In genomic region chr6:37125779-37126553, GRCh38 we compare ENCODE assay signal across 13 cellular contexts. TPM values are rescaled to one million over a fixed set of nuclear protein-coding genes. Genes with fewer than 3 reads are reported as not detected.
DNase-seq lines count a peak whose midpoint lies in the region; ATAC-seq, FAIRE-seq and TF ChIP-seq lines count a peak whose summit lies in the region.
"Had no signal": no experiment of that assay in that cellular context is flagged by ENCODE, and none has a peak within 500 bp of the region (broad histone marks: within the 10 kb centered on the region; RNA-seq: fewer than 3 reads in every experiment).

No MANE protein-coding gene starts in this region.

- no peak overlapping the region for H3K23ac ChIP-seq in mesendoderm (ENCODE audit: low read length)

- FAIRE-seq in A549 (lab: Jason Lieb, UNC), result no peak

- no peak for TF ChIP-seq POLR2A in A549 (IDR thresholded peaks at IDR 0.05; ENCODE audit: low read length)
- no peak for TF ChIP-seq POLR2A in GM18505 (IDR thresholded peaks at IDR 0.05; ENCODE audit: borderline replicate concordance, extremely low read depth, insufficient read depth, insufficient read length)

- TF ChIP-seq CTCF in A549 (IDR thresholded peaks at IDR 0.05) (no peak), choroid plexus epithelial cell (conservative IDR thresholded peaks at IDR 0.05; ENCODE audit: low read depth, low read length) (no peak)

- WGBS in A549 (ENCODE audit: missing lambda C conversion rate), result 37% methylated on average over 19 of the region's 22 CpGs
- WGBS in mesendoderm (ENCODE audit: extremely low coverage, insufficient coverage, low lambda C conversion rate), result no CpG with 5 or more reads among the region's 22 CpGs

- CTCF ChIA-PET in A549 (lab: Yijun Ruan, JAX), result interaction anchor here (0.5 to 2.9 kb wide), 4 partner anchors 25 to 74 kb away, joined by 3 to 17 read pairs (median 6); partner anchors contain the start of gene PIM1

- H3K4me3 ChIP-seq in A549 (no peak overlapping the region), choroid plexus epithelial cell (ENCODE audit: low read depth, low read length) (peak overlapping the region; percentile 2), mesendoderm (ENCODE audit: low read length) (no peak overlapping the region)
- H3K4me3 ChIP-seq: esophagus muscularis mucosa, lung had no signal

- peak overlapping the region; percentile 76 to 93 for H3K27ac ChIP-seq in A549
- H3K27ac ChIP-seq in mesendoderm (ENCODE audit: low read depth, low read length), result peak overlapping the region; percentile 93
- H3K27ac ChIP-seq: esophagus muscularis mucosa had no signal

- H2BK5ac ChIP-seq in mesendoderm (ENCODE audit: low read length), result peak overlapping the region; percentile 85

- no peaks in the 10 kb centered on the region for H3K9me3 ChIP-seq in A549
- H3K9me3 ChIP-seq: esophagus muscularis mucosa had no signal

- H3K4me1 ChIP-seq in A549 (peaks cover 56% of the 10 kb centered on the region), mesendoderm (ENCODE audit: control insufficient read depth, low read depth, low read length) (peaks cover 14% of the 10 kb centered on the region)

- H2BK15ac ChIP-seq in mesendoderm (replicated peaks; ENCODE audit: low read depth), result no peak overlapping the region

- no peaks in the 10 kb centered on the region for H3K36me3 ChIP-seq in mesendoderm (ENCODE audit: control insufficient read depth, insufficient read depth, low read length)
- H3K36me3 ChIP-seq: esophagus muscularis mucosa had no signal

- H3K18ac ChIP-seq in mesendoderm (ENCODE audit: low read length), result peak overlapping the region; percentile 98

- H4K5ac ChIP-seq in mesendoderm (ENCODE audit: low read length), result no peak overlapping the region

- H2AK5ac ChIP-seq in mesendoderm (ENCODE audit: low read length), result no peak overlapping the region

- H3K79me2 ChIP-seq in mesendoderm (ENCODE audit: control insufficient read depth, insufficient read depth, low read length), result no peaks in the 10 kb centered on the region

- H3K79me1 ChIP-seq in mesendoderm (ENCODE audit: low read length), result no peaks in the 10 kb centered on the region

- no peak overlapping the region for H4K8ac ChIP-seq in mesendoderm (ENCODE audit: low read depth, low read length)

- peak in 1 of 2 experiments; percentile 58 for DNase-seq in A549 (ENCODE audit: low read depth in 1 of 2, low spot score in 1 of 2)
- DNase-seq in KBM-7, result peak; percentile 47
- no peak for DNase-seq in choroid plexus epithelial cell (ENCODE audit: low read depth)
- DNase-seq in mesendoderm, result peak; percentile 100
- DNase-seq in dedifferentiated amniotic fluid mesenchymal stem cell (ENCODE audit: extremely low spot score), result no peak
- no peak for DNase-seq in GOT3 (lab: John Stamatoyannopoulos, UW)
- DNase-seq in NCI-H2029 treated with DMSO at 0.1 percent for 48 hours (lab: John Stamatoyannopoulos, UW), result no peak
- DNase-seq: MM.1S, NCI-H510A treated with DMSO at 0.1 percent for 48 hours, T-cell had no signal

- peak overlapping the region; percentile 88 for H3K56ac ChIP-seq in mesendoderm (ENCODE audit: low read length)

- ATAC-seq in A549 (peak in 1 of 2 experiments; percentile 39; a peak in 3 of 6 replicates), GM18505 (IDR thresholded peaks at IDR 0.05; ENCODE audit: unreplicated experiment) (no peak)
- ATAC-seq: T-cell had no signal

- in situ Hi-C loops in KBM-7 (cut with MboI; ENCODE audit: low pct_unique_long_range_greater_than_20kb, low sequenced_read_pairs), result no loop called here

- peak overlapping the region; percentile 72 for H3K4me2 ChIP-seq in A549
- H3K4me2 ChIP-seq in mesendoderm (ENCODE audit: low read length), result peak overlapping the region; percentile 12

- TF ChIP-seq RAD21 in A549 (conservative IDR thresholded peaks at IDR 0.05 in 1 of 2, IDR thresholded peaks at IDR 0.05 in 1 of 2), result no peak

- no peaks in the 10 kb centered on the region for H3K27me3 ChIP-seq in mesendoderm (ENCODE audit: insufficient read depth, low read length, poor library complexity)
- H3K27me3 ChIP-seq: esophagus muscularis mucosa had no signal

- peak overlapping the region; percentile 51 for H3K9ac ChIP-seq in mesendoderm (ENCODE audit: low read length)

- TF ChIP-seq EP300 in A549 (IDR thresholded peaks at IDR 0.05), result no peak

- POLR2A ChIA-PET in A549 (lab: Yijun Ruan, JAX), result interaction anchor here (1.0 kb wide), 1 partner anchor 44 kb away, joined by 3 read pairs; the partner anchor contains the start of gene PIM1

- peak overlapping the region; percentile 95 for H2BK120ac ChIP-seq in mesendoderm (ENCODE audit: low read depth, low read length)

- peak overlapping the region; percentile 99 for H3K4ac ChIP-seq in mesendoderm (ENCODE audit: low read depth, low read length)

TF ChIP-seq in A549, 52 proteins besides CTCF, POLR2A, EP300 and RAD21:
- TF ChIP-seq TFCP2L1 (CRISPR knock-in tag; IDR thresholded peaks at IDR 0.05) (no peak), RNF2 (IDR thresholded peaks at IDR 0.05; ENCODE audit: borderline replicate concordance, low read depth) (no peak), ESRRA (IDR thresholded peaks at IDR 0.05; ENCODE audit: borderline replicate concordance, low read length) (no peak), ZNF302 (CRISPR knock-in tag; IDR thresholded peaks at IDR 0.05) (no peak), FOSB (CRISPR knock-in tag; IDR thresholded peaks at IDR 0.05) (no peak), SMC3 (IDR thresholded peaks at IDR 0.05) (no peak), CHD2 (IDR thresholded peaks at IDR 0.05; ENCODE audit: low read length, partially characterized antibody) (no peak), NFE2L2 (conservative IDR thresholded peaks at IDR 0.05; ENCODE audit: low read length) (no peak), RFX5 (IDR thresholded peaks at IDR 0.05) (no peak), RARB (CRISPR knock-in tag; IDR thresholded peaks at IDR 0.05) (no peak), BCL3 (IDR thresholded peaks at IDR 0.05) (no peak)

RNA-seq across cellular contexts. Expression of gene PIM1, which starts 44.0 kb away (rescaled TPM):
- polyA plus RNA-seq in A549 (2011; rRNA removed) (19.0 and 21.9 TPM in 2 replicates), A549 (2017; fragmentation: RNase III; extraction: RNeasy Plus Mini Kit Qiagen cat#74134 plus additional on column Dnase treatment) (12.3 to 16.6 TPM (median 15.4 TPM) in 3 replicates)
- 24.5 and 35.6 TPM in 2 replicates for polyA plus RNA-seq in A549 (2012; cell fraction: cytosol; rRNA removed)
- polyA plus RNA-seq in A549 (2012; cell fraction: nucleus; rRNA removed), result 78.3 and 86.2 TPM in 2 replicates
- 28.6 and 29.4 TPM in 2 replicates for polyA minus RNA-seq in A549 (2011; rRNA and poly(A)+ RNA removed)
- 153 TPM for polyA plus RNA-seq in mesendoderm (2013, experiment 1 of 2)
- polyA plus RNA-seq in mesendoderm (2013, experiment 2 of 2), result 150 TPM

Comparison
In these comparisons a context has a peak if more than half of its experiments do, and no peak if none do; other contexts are left out.
1. DNase-seq: peak in KBM-7 (single experiment) and mesendoderm (single experiment); none in choroid plexus epithelial cell (single experiment), dedifferentiated amniotic fluid mesenchymal stem cell (single experiment), GOT3 (single experiment) and NCI-H2029 treated with DMSO at 0.1 percent for 48 hours (single experiment).